Comparison of ENCODE assay signal across 8 cellular contexts in the genomic region with DNA sequence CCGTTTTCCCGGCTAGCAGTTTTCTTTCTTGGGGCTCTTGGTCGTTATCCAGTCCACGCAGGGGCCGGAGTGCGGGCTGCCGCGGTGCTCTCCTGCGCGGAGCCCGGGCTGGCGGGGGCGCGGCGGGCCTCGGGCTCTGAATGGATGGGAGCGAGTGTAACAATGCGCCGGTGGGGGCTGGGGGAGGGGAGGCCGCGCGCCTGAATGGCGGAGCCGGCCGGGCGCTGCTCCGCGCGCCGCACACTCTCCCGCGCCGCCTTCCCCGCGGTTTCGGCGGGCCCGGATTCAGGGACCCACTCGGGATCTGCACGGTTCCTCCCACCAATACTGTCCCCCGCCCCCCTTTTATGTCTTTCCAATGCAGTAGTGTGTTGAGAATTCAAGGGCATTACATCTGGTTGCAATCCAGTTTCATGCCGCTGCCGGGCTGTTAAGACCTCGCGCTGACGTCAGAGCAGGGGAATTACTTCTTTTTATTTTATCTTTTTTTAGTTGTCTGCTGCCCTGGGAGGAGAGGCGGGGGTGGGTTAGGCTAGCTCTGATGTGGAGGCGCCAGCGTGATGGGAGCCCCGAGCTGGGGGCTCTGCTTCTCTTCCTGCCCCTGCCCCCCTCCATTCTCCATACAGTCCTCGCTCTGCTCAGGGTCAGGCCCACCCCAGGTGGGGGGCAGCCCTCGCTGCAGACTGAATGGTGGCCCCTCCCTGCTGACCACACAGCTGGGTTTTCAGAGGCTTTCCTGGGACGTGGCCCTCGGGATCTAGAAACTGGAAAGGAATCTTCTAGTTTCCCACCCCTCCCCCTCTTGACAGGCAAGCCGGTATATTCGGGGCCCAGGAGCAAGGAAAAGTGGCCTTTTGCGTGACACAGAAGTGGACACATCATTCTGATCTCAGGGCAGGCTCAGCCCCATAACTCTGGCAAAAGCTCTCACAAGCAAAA. TPM values are rescaled to one million over a fixed set of nuclear protein-coding genes. Genes with fewer than 3 reads are reported as not detected.
DNase-seq lines count a peak whose midpoint lies in the region; ATAC-seq and TF ChIP-seq lines count a peak whose summit lies in the region.

No MANE protein-coding gene starts in this region.

- H3K4me3 ChIP-seq in GM12864 (ENCODE audit: low read depth, low read length) (peak overlapping the region; percentile 58), NT2/D1 (ENCODE audit: insufficient read length, low read depth) (peak overlapping the region; percentile 54)

- peak overlapping the region; percentile 76 for H3K9ac ChIP-seq in NT2/D1 (ENCODE audit: insufficient read length, low read depth)

- DNase-seq in GM12864 (ENCODE audit: low read depth): no peak
- DNase-seq in NT2/D1 (ENCODE audit: low read depth, low spot score): no peak
- peak; percentile 64 for DNase-seq in activated T-cell treated with anti-CD3 and anti-CD28 coated beads for 48 hours (ENCODE audit: low read depth)
- peak; percentile 65 for DNase-seq in myocyte (ENCODE audit: low read depth)
- DNase-seq in stimulated activated naive CD8-positive, alpha-beta T cell treated with anti-CD3 and anti-CD28 coated beads, Interleukin-15, Interleukin-2, amounts not matched to agents 100 U/mL and 50 U/mL, for 24 hours: peak; percentile 79

- no peaks in the 10 kb centered on the region for H3K9me3 ChIP-seq in NT2/D1 (ENCODE audit: insufficient read depth, low read length)

- no peaks in the 10 kb centered on the region for H3K36me3 ChIP-seq in NT2/D1 (ENCODE audit: insufficient read depth, insufficient read length, low read length)

- peak; percentile 33 for ATAC-seq in HG02642 (IDR thresholded peaks at IDR 0.05; ENCODE audit: poor library complexity, unreplicated experiment)
- peak; percentile 42 for ATAC-seq in esophagus mucosa
- ATAC-seq in stimulated activated naive CD8-positive, alpha-beta T cell treated with anti-CD3 and anti-CD28 coated beads, Interleukin-15, Interleukin-2, amounts not matched to agents 100 U/mL and 50 U/mL, for 24 hours: peak; percentile 50
- no peak for ATAC-seq in HG02973 (IDR thresholded peaks at IDR 0.05; ENCODE audit: unreplicated experiment)

- H3K4me1 ChIP-seq in NT2/D1 (ENCODE audit: insufficient read depth, insufficient read length): peaks cover 18% of the 10 kb centered on the region

- peaks cover 80% of the 10 kb centered on the region for H3K27me3 ChIP-seq in NT2/D1 (ENCODE audit: insufficient read depth, insufficient read length)

- TF ChIP-seq CTCF in GM12864 (IDR thresholded peaks at IDR 0.05; ENCODE audit: low read depth, low read length, missing control alignments): no peak

RNA-seq across cellular contexts. Expression of gene RAI1, which starts 1.7 kb away (rescaled TPM):
- 20.4 TPM for total RNA-seq in esophagus mucosa
- total RNA-seq in myocyte: 6.5 and 9.1 TPM in 2 replicates
- 11.7 TPM for polyA plus RNA-seq in myocyte (2012)

Comparison
In these comparisons a context has a peak if more than half of its experiments do, and no peak if none do; other contexts are left out.
1. DNase-seq: peak in activated T-cell treated with anti-CD3 and anti-CD28 coated beads for 48 hours (single experiment), myocyte (single experiment) and stimulated activated naive CD8-positive, alpha-beta T cell treated with anti-CD3 and anti-CD28 coated beads, Interleukin-15, Interleukin-2, amounts not matched to agents 100 U/mL and 50 U/mL, for 24 hours (single experiment); none in GM12864 (single experiment) and NT2/D1 (single experiment).